Comparison of ENCODE assay signal across 14 cellular contexts in genomic region chr3:153001428-153001827, GRCh38.
DNase-seq lines count a peak whose midpoint lies in the region; ATAC-seq and TF ChIP-seq lines count a peak whose summit lies in the region.
"Had no signal": no experiment of that assay in that cellular context is flagged by ENCODE, and none has a peak within 500 bp of the region (broad histone marks: within the 10 kb centered on the region; RNA-seq: fewer than 3 reads in every experiment).

No MANE protein-coding gene starts in this region.

- no peak overlapping the region for H3K4me3 Mint-ChIP-seq in endodermal cell
- H3K4me3 Mint-ChIP-seq: CD14-positive monocyte; CD8-positive, alpha-beta T cell; IgD-negative memory B cell had no signal

- no peaks in the 10 kb centered on the region for H3K27me3 ChIP-seq in endodermal cell (ENCODE audit: control insufficient read depth, insufficient read depth, low read length, poor library complexity, severe bottlenecking)

- no peaks in the 10 kb centered on the region for H3K27me3 Mint-ChIP-seq in endodermal cell (ENCODE audit: insufficient read depth)

- H3K4me1 ChIP-seq in HEK293 (ENCODE audit: control insufficient read depth, insufficient read depth, low read length) (no peaks in the 10 kb centered on the region), endodermal cell (ENCODE audit: control insufficient read depth, insufficient read depth, low read length) (peaks cover 4% of the 10 kb centered on the region)
- H3K4me1 ChIP-seq: A549, Caco-2 had no signal

- POLR2A ChIA-PET in HEK293 (lab: Yijun Ruan, JAX) (no interaction called here), RWPE1 (lab: Yijun Ruan, JAX; ENCODE audit: low non-redundant PET) (no interaction called here)

- H3K9me3 ChIP-seq in HEK293 (ENCODE audit: control insufficient read depth, insufficient read depth, low read depth, low read length) (no peaks in the 10 kb centered on the region), endodermal cell (ENCODE audit: control insufficient read depth, low read length) (no peaks in the 10 kb centered on the region)
- H3K9me3 ChIP-seq: A549, Caco-2 had no signal

- H3K9me3 Mint-ChIP-seq in endodermal cell = no peaks in the 10 kb centered on the region
- H3K9me3 Mint-ChIP-seq: CD8-positive, alpha-beta T cell; IgD-negative memory B cell had no signal

- H3K4me1 Mint-ChIP-seq in endodermal cell = peaks cover 14% of the 10 kb centered on the region
- H3K4me1 Mint-ChIP-seq: CD14-positive monocyte had no signal

- intact Hi-C loops in left colon (cut with DNase I, micrococcal nuclease) = no loop called here

- WGBS in endodermal cell (ENCODE audit: insufficient coverage in 1 of 2, insufficient read length in 1 of 2), 2 experiments = 88 to 100% methylated on average over 1 to 2 of the region's 2 CpGs

- ATAC-seq in left colon (peak; percentile 19), GM18873 (IDR thresholded peaks at IDR 0.05; ENCODE audit: low FRiP score, unreplicated experiment) (no peak)
- ATAC-seq: A549; CD8-positive, alpha-beta T cell had no signal

- H3K4me3 ChIP-seq in HEK293 (ENCODE audit: low read depth, low read length) (no peak overlapping the region), endodermal cell (ENCODE audit: low read length) (no peak overlapping the region)
- H3K4me3 ChIP-seq: A549 had no signal

- CTCF ChIA-PET in HEK293 (lab: Yijun Ruan, JAX) = interaction anchor here (1.1 kb wide), 1 partner anchor 30 kb away, joined by 3 read pairs; no protein-coding TSS in a partner anchor
- CTCF ChIA-PET in RWPE1 (lab: Yijun Ruan, JAX) = interaction anchor here (0.6 to 1.0 kb wide), 2 partner anchors 10 to 14 kb away, joined by 3 to 4 read pairs; no protein-coding TSS in a partner anchor

- H3K27ac ChIP-seq in HEK293 (ENCODE audit: extremely low read depth, low read depth, low read length) (no peak overlapping the region), RWPE1 (no peak overlapping the region), epithelial cell of prostate (peak overlapping the region; percentile 39), endodermal cell (ENCODE audit: low read depth, low read length) (no peak overlapping the region)
- H3K27ac ChIP-seq: A549 had no signal

- no peaks in the 10 kb centered on the region for H3K36me3 Mint-ChIP-seq in endodermal cell (ENCODE audit: low read depth)
- H3K36me3 Mint-ChIP-seq: CD14-positive monocyte; CD8-positive, alpha-beta T cell; IgD-negative memory B cell had no signal

- no peak overlapping the region for H3K27ac Mint-ChIP-seq in endodermal cell
- H3K27ac Mint-ChIP-seq: CD14-positive monocyte; CD8-positive, alpha-beta T cell; IgD-negative memory B cell had no signal

- H3K36me3 ChIP-seq in HEK293 (ENCODE audit: control insufficient read depth in 2 of 2, insufficient read depth in 1 of 2, low read length in 2 of 2) (no peaks in the 10 kb centered on the region), endodermal cell (ENCODE audit: control insufficient read depth, insufficient read depth, low read length) (no peaks in the 10 kb centered on the region)

- DNase-seq in RWPE1 (ENCODE audit: low spot score) (peak; percentile 13), epithelial cell of prostate (ENCODE audit: low read depth, low spot score) (peak; percentile 18), left colon (no peak), NCI-H510A treated with DMSO at 0.1 percent for 48 hours (lab: John Stamatoyannopoulos, UW) (no peak), endodermal cell (no peak)
- DNase-seq: Caco-2; CD8-positive, alpha-beta T cell; DND-41; GDM1 had no signal

- TF ChIP-seq CTCF in HEK293 (tag by site-specific recombination; IDR thresholded peaks at IDR 0.05) (no peak), RWPE1 (conservative IDR thresholded peaks at IDR 0.05; ENCODE audit: low read depth) (no peak), endodermal cell (conservative IDR thresholded peaks at IDR 0.05) (no peak)

- no peak overlapping the region for H3K9ac ChIP-seq in endodermal cell (ENCODE audit: extremely low read depth, low read length, poor library complexity, severe bottlenecking)

TF ChIP-seq in HEK293, 187 proteins besides CTCF, POLR2A, EP300 and RAD21:
- TF ChIP-seq SCRT2 (tag by site-specific recombination; IDR thresholded peaks at IDR 0.05) (0 out of 2 replicates have a peak, but pooled peaks have one; percentile 25), ZBTB49 (tag by site-specific recombination; IDR thresholded peaks at IDR 0.05; ENCODE audit: low read depth) (no peak), ZSCAN23 (tag by site-specific recombination; IDR thresholded peaks at IDR 0.05) (no peak)
TF ChIP-seq in HEK293: peak in this region for 1.

Comparison
In these comparisons a context has a peak if more than half of its experiments do, and no peak if none do; other contexts are left out.
1. DNase-seq: peak in RWPE1 (single experiment) and epithelial cell of prostate (single experiment); none in left colon (0 of 2), NCI-H510A treated with DMSO at 0.1 percent for 48 hours (single experiment) and endodermal cell (single experiment).